8 cellular contexts compared by ENCODE assay signal in the genomic region with DNA sequence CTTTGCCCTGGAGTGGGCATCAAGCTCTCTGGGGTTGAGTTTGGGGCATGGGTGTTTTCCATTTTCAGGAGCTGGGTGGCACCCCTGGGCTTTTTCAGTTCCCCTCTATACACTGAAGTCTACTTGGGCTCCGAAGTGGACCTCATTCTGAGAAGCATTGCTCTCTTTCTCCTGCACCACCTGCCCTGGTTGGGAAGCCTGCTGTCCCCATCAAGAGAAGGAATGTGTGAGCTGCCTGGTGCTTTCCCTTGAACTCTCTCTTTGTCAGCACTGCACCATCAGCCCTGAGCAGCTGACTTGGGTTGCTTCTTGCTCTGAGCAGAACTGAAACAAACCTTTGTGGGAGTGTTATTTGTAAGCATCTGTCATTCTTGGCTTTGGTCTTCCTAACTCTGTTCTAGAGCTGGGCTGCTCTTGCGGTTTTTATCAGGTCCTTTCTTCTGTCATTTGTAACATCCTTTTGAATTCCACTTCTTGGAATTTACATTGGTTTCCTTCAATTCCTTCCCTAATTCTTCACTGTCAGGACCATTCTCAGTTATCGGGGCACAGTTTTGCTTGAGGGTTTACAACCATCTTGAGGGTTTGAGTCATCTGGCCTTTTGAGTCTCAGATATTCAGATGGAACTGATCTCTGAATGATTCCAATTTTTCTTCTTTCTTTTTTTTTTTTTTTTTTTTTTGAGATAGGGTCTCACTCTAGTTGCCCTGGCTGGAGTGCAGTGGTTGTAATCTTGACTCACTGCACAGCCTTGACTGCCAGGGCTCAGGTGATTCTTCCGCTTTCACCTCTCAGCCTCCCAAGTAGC. TPM values are rescaled to one million over a fixed set of nuclear protein-coding genes. Genes with fewer than 3 reads are reported as not detected.
DNase-seq lines count a peak whose midpoint lies in the region; ATAC-seq and TF ChIP-seq lines count a peak whose summit lies in the region.

No MANE protein-coding gene starts in this region.

- H3K27me3 ChIP-seq in endodermal cell (ENCODE audit: control insufficient read depth, insufficient read depth, low read length, poor library complexity, severe bottlenecking) (no peaks in the 10 kb centered on the region), vagina (no peaks in the 10 kb centered on the region), right atrium auricular region (no peaks in the 10 kb centered on the region)

- H3K9ac ChIP-seq in endodermal cell (ENCODE audit: extremely low read depth, low read length, poor library complexity, severe bottlenecking): no peak overlapping the region

- H3K4me3 ChIP-seq in endodermal cell (ENCODE audit: low read length) (no peak overlapping the region), vagina (no peak overlapping the region), right atrium auricular region (no peak overlapping the region)

- no peaks in the 10 kb centered on the region for H3K27me3 Mint-ChIP-seq in endodermal cell (ENCODE audit: insufficient read depth)

- H3K9me3 ChIP-seq in endodermal cell (ENCODE audit: control insufficient read depth, low read length): no peaks in the 10 kb centered on the region
- H3K9me3 ChIP-seq in vagina: no peaks in the 10 kb centered on the region
- H3K9me3 ChIP-seq in right atrium auricular region: no peaks in the 10 kb centered on the region

- H3K36me3 Mint-ChIP-seq in endodermal cell (ENCODE audit: low read depth): peaks cover 33% of the 10 kb centered on the region

- H3K27ac ChIP-seq in endodermal cell (ENCODE audit: low read depth, low read length) (no peak overlapping the region), vagina (no peak overlapping the region), right atrium auricular region (no peak overlapping the region)

- DNase-seq in RPMI7951 (ENCODE audit: low read depth) (peak; percentile 31), endodermal cell (no peak), vagina (ENCODE audit: extremely low spot score in 2 of 2) (no peak), NCI-H1417 (lab: John Stamatoyannopoulos, UW) (no peak), right atrium auricular region (ENCODE audit: low spot score) (no peak)
- peak; percentile 37 to 48 for DNase-seq in stimulated activated CD8-positive, alpha-beta memory T cell treated with anti-CD3 and anti-CD28 coated beads, Interleukin-15, amount 100 ng/mL, for 48 hours (ENCODE audit: low read depth in 2 of 2)

- peaks cover 45% of the 10 kb centered on the region for H3K36me3 ChIP-seq in endodermal cell (ENCODE audit: control insufficient read depth, insufficient read depth, low read length)
- H3K36me3 ChIP-seq in vagina: no peaks in the 10 kb centered on the region
- peaks cover 3% of the 10 kb centered on the region for H3K36me3 ChIP-seq in right atrium auricular region

- TF ChIP-seq POLR2A in vagina (IDR thresholded peaks at IDR 0.05): no peak

- no peaks in the 10 kb centered on the region for H3K4me1 ChIP-seq in endodermal cell (ENCODE audit: control insufficient read depth, insufficient read depth, low read length)
- peaks cover 56% of the 10 kb centered on the region for H3K4me1 ChIP-seq in vagina
- H3K4me1 ChIP-seq in right atrium auricular region: peaks cover 0 to 47% of the 10 kb centered on the region in 2 donors

- H3K4me3 Mint-ChIP-seq in endodermal cell: no peak overlapping the region

- H3K27ac Mint-ChIP-seq in endodermal cell: peak overlapping the region; percentile 33

- ATAC-seq in GM18867 (IDR thresholded peaks at IDR 0.05; ENCODE audit: unreplicated experiment): peak; percentile 75
- peak; percentile 83 for ATAC-seq in HG02642 (IDR thresholded peaks at IDR 0.05; ENCODE audit: poor library complexity, unreplicated experiment)

- TF ChIP-seq CTCF in endodermal cell (conservative IDR thresholded peaks at IDR 0.05): no peak
- no peak for TF ChIP-seq CTCF in vagina (IDR thresholded peaks at IDR 0.05)
- TF ChIP-seq CTCF in right atrium auricular region (IDR thresholded peaks at IDR 0.05): no peak

- no peaks in the 10 kb centered on the region for H3K9me3 Mint-ChIP-seq in endodermal cell

- 93 to 97% methylated on average over 2 to 4 of the region's 4 CpGs for WGBS in endodermal cell (ENCODE audit: insufficient coverage in 1 of 2, insufficient read length in 1 of 2), 2 experiments

- intact Hi-C loops in vagina (cut with DNase I): no loop called here

- H3K4me1 Mint-ChIP-seq in endodermal cell: peaks cover 12% of the 10 kb centered on the region

RNA-seq across cellular contexts. Expression of a gene that starts 20.5 kb away (rescaled TPM):
- total RNA-seq in RPMI7951 (2014; rRNA removed; shearing (Covaris generic)): 68.4 and 91.2 TPM in 2 replicates
- total RNA-seq in endodermal cell (10 to 100 TPM; 74.6 to 79.4 TPM), vagina (32.7 TPM), right atrium auricular region (10 to 100 TPM; 46.9 to 62.2 TPM)
- polyA plus RNA-seq in endodermal cell (2013, experiment 1 of 2): 89.9 TPM
- 90.0 TPM for polyA plus RNA-seq in endodermal cell (2013, experiment 2 of 2)

RNA-seq across cellular contexts. Expression of a gene that starts 36.7 kb away (rescaled TPM):
- total RNA-seq in RPMI7951 (2014; rRNA removed; shearing (Covaris generic)): 0.20 TPM in 1 of 2 replicates, not detected in the other
- total RNA-seq in endodermal cell: under 1 TPM; 0.53 to 0.75 TPM
- polyA plus RNA-seq in endodermal cell (2013, experiment 1 of 2): not detected
- 0.25 TPM for polyA plus RNA-seq in endodermal cell (2013, experiment 2 of 2)
- not detected for total RNA-seq in vagina
- under 1 TPM in 1 of 2 donors, not detected in 1; 0.04 TPM for total RNA-seq in right atrium auricular region

RNA-seq across cellular contexts. Expression of a gene that starts 41.8 kb away (rescaled TPM):
- total RNA-seq in RPMI7951 (2014; rRNA removed; shearing (Covaris generic)): 10.8 and 14.7 TPM in 2 replicates
- total RNA-seq in endodermal cell: 10 to 100 TPM; 16.4 to 19.9 TPM
- 11.6 TPM for polyA plus RNA-seq in endodermal cell (2013, experiment 1 of 2)
- 11.3 TPM for polyA plus RNA-seq in endodermal cell (2013, experiment 2 of 2)
- total RNA-seq in vagina: 22.6 TPM
- total RNA-seq in right atrium auricular region: 10 to 100 TPM; 15.2 to 20.5 TPM

RNA-seq across cellular contexts. Expression of a gene that starts 44.6 kb away (rescaled TPM):
- total RNA-seq in RPMI7951 (2014; rRNA removed; shearing (Covaris generic)): 0.10 and 0.36 TPM in 2 replicates
- under 1 TPM; 0.46 to 0.84 TPM for total RNA-seq in endodermal cell
- polyA plus RNA-seq in endodermal cell (2013, experiment 1 of 2): 0.53 TPM
- polyA plus RNA-seq in endodermal cell (2013, experiment 2 of 2): 0.41 TPM
- total RNA-seq in vagina: not detected
- not detected for total RNA-seq in right atrium auricular region

RNA-seq across cellular contexts. Expression of a gene that starts 54.1 kb away (rescaled TPM):
- total RNA-seq in RPMI7951 (2014; rRNA removed; shearing (Covaris generic)): 34.7 and 74.5 TPM in 2 replicates
- total RNA-seq in endodermal cell (10 to 100 TPM; 30.3 to 61.4 TPM), vagina (33.9 TPM), right atrium auricular region (10 to 100 TPM; 25.9 to 40.5 TPM)
- polyA plus RNA-seq in endodermal cell (2013, experiment 1 of 2): 17.6 TPM
- polyA plus RNA-seq in endodermal cell (2013, experiment 2 of 2): 20.9 TPM

Comparison
In these comparisons a context has a peak if more than half of its experiments do, and no peak if none do; other contexts are left out.
1. DNase-seq: peak in RPMI7951 (single experiment) and stimulated activated CD8-positive, alpha-beta memory T cell treated with anti-CD3 and anti-CD28 coated beads, Interleukin-15, amount 100 ng/mL, for 48 hours (2 of 2); none in endodermal cell (single experiment), vagina (0 of 2), NCI-H1417 (0 of 3) and right atrium auricular region (single experiment).